ENCODE assay signal across 8 cellular contexts in genomic region chr2:30252723-30253688, GRCh38. TPM values are rescaled to one million over a fixed set of nuclear protein-coding genes. Genes with fewer than 3 reads are reported as not detected.
DNase-seq lines count a peak whose midpoint lies in the region; TF ChIP-seq lines count a peak whose summit lies in the region.

No MANE protein-coding gene starts in this region.

- H3K27ac ChIP-seq in WERI-Rb-1 (no peak overlapping the region; the same call in 1 of the 2 replicates), colonic mucosa (peak overlapping the region; percentile 53)

- TF ChIP-seq CTCF in WERI-Rb-1 (IDR thresholded peaks at IDR 0.05; ENCODE audit: low read depth, low read length) (no peak), colonic mucosa (IDR thresholded peaks at IDR 0.05) (no peak), mesothelial cell of epicardium (IDR thresholded peaks at IDR 0.05; ENCODE audit: unreplicated experiment) (no peak)

- peaks cover 41% of the 10 kb centered on the region for H3K4me1 Mint-ChIP-seq in mesothelial cell of epicardium

- peaks cover 1% of the 10 kb centered on the region for H3K36me3 ChIP-seq in WERI-Rb-1
- H3K36me3 ChIP-seq in colonic mucosa: no peaks in the 10 kb centered on the region

- no peaks in the 10 kb centered on the region for H3K27me3 Mint-ChIP-seq in mesothelial cell of epicardium (ENCODE audit: low read depth)

- H3K9me3 ChIP-seq in WERI-Rb-1 (ENCODE audit: severe bottlenecking) (no peaks in the 10 kb centered on the region), colonic mucosa (no peaks in the 10 kb centered on the region)

- H3K9ac ChIP-seq in colonic mucosa (ENCODE audit: low read depth in 2 of 2, low read length in 2 of 2): peak overlapping the region; percentile 15 to 21

- H3K27me3 ChIP-seq in WERI-Rb-1 (ENCODE audit: insufficient read depth, low read depth, severe bottlenecking) (no peaks in the 10 kb centered on the region), colonic mucosa (no peaks in the 10 kb centered on the region)

- H3K4me1 ChIP-seq in colonic mucosa: peaks cover 3% of the 10 kb centered on the region

- CTCF ChIA-PET in HEK293T (lab: Yijun Ruan, JAX): interaction anchor here (1.6 kb wide), 1 partner anchor 14 kb away, joined by 4 read pairs; no protein-coding TSS in a partner anchor

- H3K4me3 Mint-ChIP-seq in mesothelial cell of epicardium: no peak overlapping the region

- H3K27ac Mint-ChIP-seq in mesothelial cell of epicardium: peak overlapping the region; percentile 76

- DNase-seq in HEK293T (ENCODE audit: extremely low spot score): peak; percentile 20
- peak; percentile 39 for DNase-seq in WERI-Rb-1
- DNase-seq in colonic mucosa: no peak
- no peak for DNase-seq in mesothelial cell of epicardium (ENCODE audit: low spot score in 2 of 2, unreplicated experiment in 2 of 2)
- peak; percentile 67 for DNase-seq in stimulated activated naive CD4-positive, alpha-beta T cell treated with Interleukin-2 at 50 U/mL for 16 hours (lab: John Stamatoyannopoulos, UW)
- DNase-seq in Kasumi-1 (lab: John Stamatoyannopoulos, UW): no peak
- no peak for DNase-seq in NCI-H510A treated with DMSO at 0.1 percent for 48 hours (lab: John Stamatoyannopoulos, UW)
- DNase-seq in NCI-H187 treated with DMSO at 0.1 percent for 48 hours (lab: John Stamatoyannopoulos, UW): no peak

- H3K36me3 Mint-ChIP-seq in mesothelial cell of epicardium: peaks cover 10% of the 10 kb centered on the region

- intact Hi-C loops in colonic mucosa (cut with DNase I): no loop called here

- POLR2A ChIA-PET in HEK293T (lab: Yijun Ruan, JAX): no interaction called here

- H3K4me3 ChIP-seq in WERI-Rb-1 (ENCODE audit: low read depth, low read length) (no peak overlapping the region), colonic mucosa (no peak overlapping the region)

- H3K9me3 Mint-ChIP-seq in mesothelial cell of epicardium: no peaks in the 10 kb centered on the region

TF ChIP-seq in HEK293T, 16 proteins besides CTCF, POLR2A, EP300 and RAD21:
- TF ChIP-seq NFRKB (IDR thresholded peaks at IDR 0.05) (no peak), ZNF384 (IDR thresholded peaks at IDR 0.05) (no peak)

RNA-seq across cellular contexts. Expression of gene LBH, which starts 21.7 kb away (rescaled TPM):
- total RNA-seq in colonic mucosa: 10 to 100 TPM in 1 of 2 donors, 1 to 10 TPM in 1; 8.7 to 16.1 TPM
- total RNA-seq in mesothelial cell of epicardium: 41.0 to 48.8 TPM (median 44.5 TPM) in 3 replicates

Comparison
In these comparisons a context has a peak if more than half of its experiments do, and no peak if none do; other contexts are left out.
1. DNase-seq: peak in HEK293T (single experiment), WERI-Rb-1 (single experiment) and stimulated activated naive CD4-positive, alpha-beta T cell treated with Interleukin-2 at 50 U/mL for 16 hours (single experiment); none in colonic mucosa (single experiment), mesothelial cell of epicardium (0 of 2), Kasumi-1 (0 of 2), NCI-H510A treated with DMSO at 0.1 percent for 48 hours (single experiment) and NCI-H187 treated with DMSO at 0.1 percent for 48 hours (single experiment).